Comparison of ENCODE assay signal across 1 cellular context in genomic region chr4:958314-958665, GRCh38.
TF ChIP-seq lines count a peak whose summit lies in the region.

No MANE protein-coding gene starts in this region.

TF ChIP-seq in SK-N-SH, 30 proteins besides CTCF, POLR2A, EP300 and RAD21 (continued from another document):
- TF ChIP-seq USF2 (IDR thresholded peaks at IDR 0.05; ENCODE audit: borderline replicate concordance, low read depth, low read length) (no peak), EZH2phosphoT487 (IDR thresholded peaks at IDR 0.05; ENCODE audit: borderline replicate concordance, low read depth) (no peak), ELF1 (IDR thresholded peaks at IDR 0.05) (no peak), FOSL2 (IDR thresholded peaks at IDR 0.05; ENCODE audit: borderline replicate concordance, low read depth) (no peak), TEAD4 (IDR thresholded peaks at IDR 0.05; ENCODE audit: borderline replicate concordance, insufficient read depth) (no peak), USF1 (IDR thresholded peaks at IDR 0.05; ENCODE audit: borderline replicate concordance, low read depth) (no peak), GABPA (IDR thresholded peaks at IDR 0.05; ENCODE audit: low read depth) (no peak)
TF ChIP-seq in SK-N-SH: peak in this region for 0.
